Comparison of ENCODE assay signal across 19 cellular contexts in genomic region chr1:21064057-21064456, GRCh38.
DNase-seq lines count a peak whose midpoint lies in the region; ATAC-seq and TF ChIP-seq lines count a peak whose summit lies in the region.
"Had no signal": no experiment of that assay in that cellular context is flagged by ENCODE, and none has a peak within 500 bp of the region (broad histone marks: within the 10 kb centered on the region; RNA-seq: fewer than 3 reads in every experiment).

No MANE protein-coding gene starts in this region.

- H3K27me3 Mint-ChIP-seq in effector memory CD8-positive, alpha-beta T cell: no peaks in the 10 kb centered on the region
- H3K27me3 Mint-ChIP-seq: CD4-positive, alpha-beta memory T cell had no signal

- no peaks in the 10 kb centered on the region for H3K9me3 Mint-ChIP-seq in effector memory CD8-positive, alpha-beta T cell
- H3K9me3 Mint-ChIP-seq: CD4-positive, alpha-beta memory T cell; T-helper 1 cell treated with Interleukin-12 subunit alpha and Interleukin-12 subunit beta and Interleukin-4 antibody, amounts not matched to agents 30 μg/mL and 1 μg/mL, for 36 hours had no signal

- H3K4me1 Mint-ChIP-seq in effector memory CD8-positive, alpha-beta T cell (ENCODE audit: low read depth in 2 of 2): peaks cover under 1 to 2% of the 10 kb centered on the region in 2 donors
- H3K4me1 Mint-ChIP-seq: CD4-positive, alpha-beta memory T cell had no signal

- no peak overlapping the region for H3K27ac Mint-ChIP-seq in effector memory CD8-positive, alpha-beta T cell
- H3K27ac Mint-ChIP-seq: CD4-positive, alpha-beta memory T cell; T-helper 1 cell treated with Interleukin-12 subunit alpha and Interleukin-12 subunit beta and Interleukin-4 antibody, amounts not matched to agents 30 μg/mL and 1 μg/mL, for 36 hours had no signal

- DNase-seq in NCI-H2227 (lab: John Stamatoyannopoulos, UW; ENCODE audit: unreplicated experiment) (peak; percentile 18), NCI-H2227 treated with DMSO at 0.1 percent for 48 hours (lab: John Stamatoyannopoulos, UW) (no peak), M059J (ENCODE audit: low read depth) (peak; percentile 93), C1 segment of cervical spinal cord (lab: John Stamatoyannopoulos, UW) (no peak)
- no peak for DNase-seq in effector memory CD8-positive, alpha-beta T cell
- DNase-seq: CD4-positive, alpha-beta memory T cell; DMS153; GF-D8; GM23248; NCI-H1694 treated with DMSO at 0.1 percent for 48 hours; NCI-H2107; NCI-H446 treated with DMSO at 0.1 percent for 48 hours; NCI-H774 had no signal

- H3K36me3 Mint-ChIP-seq in effector memory CD8-positive, alpha-beta T cell (ENCODE audit: insufficient read depth): peaks cover 3% of the 10 kb centered on the region

- ATAC-seq in SK-N-SH treated with all-trans-retinoic acid at 6 μM for 48 hours: peak; percentile 33; the same call in 1 of the 3 replicates
- no peak for ATAC-seq in effector memory CD8-positive, alpha-beta T cell (replicated peaks)
- no peak for ATAC-seq in HG02678 (IDR thresholded peaks at IDR 0.05; ENCODE audit: unreplicated experiment)
- no peak for ATAC-seq in HG03439 (IDR thresholded peaks at IDR 0.05; ENCODE audit: unreplicated experiment)
- ATAC-seq: A549, K562 had no signal

- H3K4me3 Mint-ChIP-seq in effector memory CD8-positive, alpha-beta T cell: no peak overlapping the region
- H3K4me3 Mint-ChIP-seq: CD4-positive, alpha-beta memory T cell; T-helper 1 cell treated with Interleukin-12 subunit alpha and Interleukin-12 subunit beta and Interleukin-4 antibody, amounts not matched to agents 30 μg/mL and 1 μg/mL, for 36 hours had no signal

TF ChIP-seq in SK-N-SH treated with all-trans-retinoic acid at 6 μM for 48 hours, 23 proteins besides CTCF, POLR2A, EP300 and RAD21:
- TF ChIP-seq CSDC2 (CRISPR knock-in tag; IDR thresholded peaks at IDR 0.05) (no peak), TSHZ2 (CRISPR knock-in tag; IDR thresholded peaks at IDR 0.05) (0 out of 2 replicates have a peak, but pooled peaks have one; percentile 33)
TF ChIP-seq in SK-N-SH treated with all-trans-retinoic acid at 6 μM for 48 hours: peak in this region for 1.

Comparison
In these comparisons a context has a peak if more than half of its experiments do, and no peak if none do; other contexts are left out.
1. DNase-seq: peak in NCI-H2227 (single experiment) and M059J (single experiment); none in NCI-H2227 treated with DMSO at 0.1 percent for 48 hours (single experiment), effector memory CD8-positive, alpha-beta T cell (0 of 3) and C1 segment of cervical spinal cord (0 of 14).